Comparison of ENCODE assay signal across 20 cellular contexts in genomic region chr10:6181249-6181648, GRCh38. TPM values are rescaled to one million over a fixed set of nuclear protein-coding genes. Genes with fewer than 3 reads are reported as not detected.
DNase-seq lines count a peak whose midpoint lies in the region; ATAC-seq, FAIRE-seq and TF ChIP-seq lines count a peak whose summit lies in the region.
"Had no signal": no experiment of that assay in that cellular context is flagged by ENCODE, and none has a peak within 500 bp of the region (broad histone marks: within the 10 kb centered on the region; RNA-seq: fewer than 3 reads in every experiment).

No MANE protein-coding gene starts in this region.

- WGBS in testis, 2 donors: 90 to 95% methylated on average over 6 of the region's 6 CpGs

- in situ Hi-C loops in brain microvascular endothelial cell (cut with HindIII; ENCODE audit: low pct_ligation_motif_present, low sequenced_read_pairs): no loop called here

- H3K79me2 ChIP-seq in astrocyte (ENCODE audit: insufficient read depth, low read length): peaks cover 36% of the 10 kb centered on the region
- H3K79me2 ChIP-seq in endothelial cell of umbilical vein (ENCODE audit: control insufficient read depth, insufficient read depth, low read length): peaks cover 15% of the 10 kb centered on the region

- H3K9me3 ChIP-seq in HEK293 (ENCODE audit: control insufficient read depth, insufficient read depth, low read depth, low read length): no peaks in the 10 kb centered on the region
- H3K9me3 ChIP-seq in astrocyte (ENCODE audit: insufficient read depth, low read depth, low read length): no peaks in the 10 kb centered on the region
- no peaks in the 10 kb centered on the region for H3K9me3 ChIP-seq in endothelial cell of umbilical vein (replicated peaks; ENCODE audit: control insufficient read depth, insufficient read depth, low read length)
- H3K9me3 ChIP-seq in testis: no peaks in the 10 kb centered on the region
- H3K9me3 ChIP-seq in WERI-Rb-1 (ENCODE audit: severe bottlenecking): no peaks in the 10 kb centered on the region

- intact Hi-C loops in endothelial cell of umbilical vein (cut with micrococcal nuclease) (no loop called here), testis (cut with DNase I; ENCODE audit: low total_unique reads) (no loop called here)

- H2AFZ ChIP-seq in astrocyte (ENCODE audit: low read depth, low read length) (no peak overlapping the region), endothelial cell of umbilical vein (ENCODE audit: low read depth, low read length) (no peak overlapping the region)
- H2AFZ ChIP-seq: GM23248 had no signal

- no peak overlapping the region for H3K4me3 Mint-ChIP-seq in astrocyte (ENCODE audit: unreplicated experiment)
- H3K4me3 Mint-ChIP-seq: CD8-positive, alpha-beta memory T cell had no signal

- H3K4me1 ChIP-seq in HEK293 (ENCODE audit: control insufficient read depth, insufficient read depth, low read length) (no peaks in the 10 kb centered on the region), astrocyte (ENCODE audit: insufficient read depth, low read length) (peaks cover 12% of the 10 kb centered on the region), endothelial cell of umbilical vein (ENCODE audit: control insufficient read depth, extremely low read depth, insufficient read depth, low read length) (peaks cover 7% of the 10 kb centered on the region), testis (peaks cover 50% of the 10 kb centered on the region)

- no peaks in the 10 kb centered on the region for H3K27me3 Mint-ChIP-seq in astrocyte (ENCODE audit: low read depth, unreplicated experiment)
- H3K27me3 Mint-ChIP-seq: CD8-positive, alpha-beta memory T cell had no signal

- no peak for ATAC-seq in GM18861 (IDR thresholded peaks at IDR 0.05; ENCODE audit: unreplicated experiment)
- ATAC-seq in HG03280 (IDR thresholded peaks at IDR 0.05; ENCODE audit: unreplicated experiment): no peak

- H4K20me1 ChIP-seq in astrocyte (ENCODE audit: insufficient read depth, low read length): peaks cover 64% of the 10 kb centered on the region
- H4K20me1 ChIP-seq in endothelial cell of umbilical vein (replicated peaks; ENCODE audit: control insufficient read depth, extremely low read depth, insufficient read depth, low read length): peaks cover 2% of the 10 kb centered on the region

- H3K9ac ChIP-seq in astrocyte (ENCODE audit: low read length) (no peak overlapping the region), endothelial cell of umbilical vein (replicated peaks; ENCODE audit: extremely low read depth, insufficient read depth, low read length) (no peak overlapping the region)
- H3K9ac ChIP-seq: GM23248 had no signal

- H3K27ac ChIP-seq in HEK293 (ENCODE audit: extremely low read depth, low read depth, low read length): no peak overlapping the region
- H3K27ac ChIP-seq in astrocyte (ENCODE audit: low read depth, low read length): no peak overlapping the region
- H3K27ac ChIP-seq in endothelial cell of umbilical vein (ENCODE audit: insufficient read depth, low read depth, low read length): no peak overlapping the region
- peak overlapping the region; percentile 10 to 52 for H3K27ac ChIP-seq in testis
- H3K27ac ChIP-seq in WERI-Rb-1: no peak overlapping the region
- H3K27ac ChIP-seq in brain microvascular endothelial cell: no peak overlapping the region
- H3K27ac ChIP-seq: GM23248 had no signal

- H3K36me3 ChIP-seq in HEK293 (ENCODE audit: control insufficient read depth in 2 of 2, insufficient read depth in 1 of 2, low read length in 2 of 2) (no peaks in the 10 kb centered on the region), astrocyte (ENCODE audit: insufficient read depth, low read length) (no peaks in the 10 kb centered on the region), endothelial cell of umbilical vein (ENCODE audit: control insufficient read depth in 2 of 2, extremely low read depth in 1 of 2, insufficient read depth in 2 of 2, low read length in 2 of 2) (no peaks in the 10 kb centered on the region), testis (ENCODE audit: low read depth, missing control alignments) (no peaks in the 10 kb centered on the region), WERI-Rb-1 (no peaks in the 10 kb centered on the region), brain microvascular endothelial cell (replicated peaks) (no peaks in the 10 kb centered on the region)

- H3K27me3 ChIP-seq in astrocyte (ENCODE audit: insufficient read depth, low read length) (no peaks in the 10 kb centered on the region), endothelial cell of umbilical vein (ENCODE audit: control insufficient read depth in 2 of 2, insufficient read depth in 2 of 2, low read length in 2 of 2) (no peaks in the 10 kb centered on the region), testis (no peaks in the 10 kb centered on the region), WERI-Rb-1 (ENCODE audit: insufficient read depth, low read depth, severe bottlenecking) (peaks cover 27% of the 10 kb centered on the region), brain microvascular endothelial cell (replicated peaks) (no peaks in the 10 kb centered on the region)

- TF ChIP-seq CTCF in HEK293 (tag by site-specific recombination; IDR thresholded peaks at IDR 0.05) (no peak), astrocyte (IDR thresholded peaks at IDR 0.05; ENCODE audit: insufficient read depth, low read depth, low read length) (no peak), endothelial cell of umbilical vein (IDR thresholded peaks at IDR 0.05; ENCODE audit: extremely low read depth in 1 of 2, insufficient read depth in 1 of 2, low read depth in 1 of 2, low read length in 2 of 2) (no peak), testis (IDR thresholded peaks at IDR 0.05) (no peak), WERI-Rb-1 (IDR thresholded peaks at IDR 0.05; ENCODE audit: low read depth, low read length) (no peak), brain microvascular endothelial cell (IDR thresholded peaks at IDR 0.05; ENCODE audit: low read depth, low read length, missing control alignments) (no peak)

- no peaks in the 10 kb centered on the region for H3K9me1 ChIP-seq in endothelial cell of umbilical vein (replicated peaks; ENCODE audit: control insufficient read depth, extremely low read depth, insufficient read depth, low read length)

- peaks cover 3% of the 10 kb centered on the region for H3K36me3 Mint-ChIP-seq in astrocyte (ENCODE audit: low read depth, unreplicated experiment)
- H3K36me3 Mint-ChIP-seq: CD8-positive, alpha-beta memory T cell had no signal

- DNase-seq in astrocyte (ENCODE audit: low read depth) (no peak), endothelial cell of umbilical vein (ENCODE audit: low read depth, low spot score) (no peak), testis (no peak), WERI-Rb-1 (no peak), brain microvascular endothelial cell (no peak)
- DNase-seq: C1 segment of cervical spinal cord; Calu3; CD8-positive, alpha-beta memory T cell; DMS53; DMS79 treated with DMSO at 0.1 percent for 48 hours; GF-D8; GM23248; H7; HCEC 1CT had no signal

- H3K4me2 ChIP-seq in astrocyte (ENCODE audit: low read length) (no peak overlapping the region), endothelial cell of umbilical vein (ENCODE audit: insufficient read depth, low read length) (no peak overlapping the region)

- peaks cover 10% of the 10 kb centered on the region for H3K4me1 Mint-ChIP-seq in astrocyte (ENCODE audit: low read depth, unreplicated experiment)

- BruUV-seq in endothelial cell of umbilical vein (replicated peaks; lab: Mats Ljungman, UMichigan): no TSS peak

- no peaks in the 10 kb centered on the region for H3K9me3 Mint-ChIP-seq in astrocyte (ENCODE audit: unreplicated experiment)
- H3K9me3 Mint-ChIP-seq: CD8-positive, alpha-beta memory T cell had no signal

- CTCF ChIA-PET in HEK293 (lab: Yijun Ruan, JAX): interaction anchor here (1.2 kb wide), 1 partner anchor 21 kb away, joined by 5 read pairs; the partner anchor contains the start of gene PFKFB3
- CTCF ChIA-PET in endothelial cell of umbilical vein (lab: Charles Lee): interaction anchor here (0.8 kb wide), 1 partner anchor 21 kb away, joined by 3 read pairs; the partner anchor contains the start of gene PFKFB3

- dilution Hi-C loops in endothelial cell of umbilical vein (cut with MboI; ENCODE audit: extremely low pct_ligation_motif_present, low sequenced_read_pairs): no loop called here

- peak overlapping the region; percentile 53 for H3K27ac Mint-ChIP-seq in astrocyte (ENCODE audit: unreplicated experiment)

- FAIRE-seq in astrocyte (lab: Jason Lieb, UNC) (no peak), endothelial cell of umbilical vein (lab: Jason Lieb, UNC) (peak; percentile 21)
- FAIRE-seq: GM18507, GM19239, H1 had no signal

- POLR2A ChIA-PET in HEK293 (lab: Yijun Ruan, JAX) (no interaction called here), endothelial cell of umbilical vein (lab: Charles Lee) (no interaction called here)

- TF ChIP-seq POLR2A in endothelial cell of umbilical vein (IDR thresholded peaks at IDR 0.05; ENCODE audit: low read depth, low read length) (no peak), testis (IDR thresholded peaks at IDR 0.05) (no peak)

- no peak overlapping the region for H3K4me3 ChIP-seq in HEK293 (ENCODE audit: low read depth, low read length)
- no peak overlapping the region for H3K4me3 ChIP-seq in astrocyte (ENCODE audit: insufficient read depth, low read depth, low read length)
- no peak overlapping the region for H3K4me3 ChIP-seq in endothelial cell of umbilical vein (replicated peaks in 1 of 3; ENCODE audit: insufficient read depth in 1 of 3, low read depth in 1 of 3, low read length in 3 of 3)
- no peak overlapping the region for H3K4me3 ChIP-seq in testis
- no peak overlapping the region for H3K4me3 ChIP-seq in WERI-Rb-1 (ENCODE audit: low read depth, low read length)
- no peak overlapping the region for H3K4me3 ChIP-seq in brain microvascular endothelial cell (ENCODE audit: low read depth, low read length)
- H3K4me3 ChIP-seq: GM23248 had no signal

TF ChIP-seq in HEK293, 187 proteins besides CTCF, POLR2A, EP300 and RAD21 (continues in another document):
- no peak for TF ChIP-seq GLI2 (tag by site-specific recombination; IDR thresholded peaks at IDR 0.05; ENCODE audit: borderline replicate concordance, low read depth)
- TF ChIP-seq ZNF146 (tag by site-specific recombination; IDR thresholded peaks at IDR 0.05): peak; percentile 100

TF ChIP-seq in endothelial cell of umbilical vein, 7 proteins besides CTCF, POLR2A, EP300 and RAD21 (continues in another document):
- TF ChIP-seq MYC (IDR thresholded peaks at IDR 0.05; ENCODE audit: low read depth, low read length) (no peak), FOS (IDR thresholded peaks at IDR 0.05; ENCODE audit: borderline replicate concordance, insufficient read depth, low read length) (no peak)

RNA-seq across cellular contexts. Expression of gene PFKFB3, which starts 21.5 kb away (rescaled TPM):
- total RNA-seq in astrocyte (52.4 and 53.4 TPM in 2 replicates), endothelial cell of umbilical vein (33.7 and 35.6 TPM in 2 replicates), testis (10 to 100 TPM; 53.9 to 65.3 TPM)
- polyA plus RNA-seq in endothelial cell of umbilical vein (15.8 and 17.2 TPM in 2 replicates), testis (ENCODE audit: insufficient read depth, low read depth, low replicate concordance) (31.7 TPM)
- polyA plus RNA-seq in endothelial cell of umbilical vein (2011; cell fraction: cytosol; rRNA removed): 18.2 and 20.0 TPM in 2 replicates
- 42.0 and 46.8 TPM in 2 replicates for polyA plus RNA-seq in endothelial cell of umbilical vein (2011; cell fraction: nucleus; rRNA removed)
- polyA plus RNA-seq in endothelial cell of umbilical vein (2012): 44.1 and 44.3 TPM in 2 replicates
- polyA minus RNA-seq in endothelial cell of umbilical vein: 17.7 and 20.3 TPM in 2 replicates
- polyA minus RNA-seq in endothelial cell of umbilical vein (2011; cell fraction: cytosol; rRNA and poly(A)+ RNA removed): 5.9 TPM
- polyA minus RNA-seq in endothelial cell of umbilical vein (2011; cell fraction: nucleus; rRNA and poly(A)+ RNA removed): 14.9 and 17.9 TPM in 2 replicates

Comparison
In these comparisons a context has a peak if more than half of its experiments do, and no peak if none do; other contexts are left out.
1. H3K27ac ChIP-seq: peak in testis (2 of 2); none in HEK293 (single experiment), astrocyte (single experiment), endothelial cell of umbilical vein (single experiment), WERI-Rb-1 (single experiment) and brain microvascular endothelial cell (single experiment).